15 cellular contexts compared by ENCODE assay signal in genomic region chr11:69598147-69598546, GRCh38. TPM values are rescaled to one million over a fixed set of nuclear protein-coding genes. Genes with fewer than 3 reads are reported as not detected.
A peak's percentile ranks its signal among the peaks of the same experiment; 100 is the strongest.
DNase-seq lines count a peak whose midpoint lies in the region; ATAC-seq and TF ChIP-seq lines count a peak whose summit lies in the region.
"Had no signal": no experiment of that assay in that cellular context is flagged by ENCODE, and none has a peak within 500 bp of the region (broad histone marks: within the 10 kb centered on the region; RNA-seq: fewer than 3 reads in every experiment).

No MANE protein-coding gene starts in this region.

- TF ChIP-seq CTCF in A673 (conservative IDR thresholded peaks at IDR 0.05; ENCODE audit: low read depth, low read length) (peak; percentile 52), GM23338 (conservative IDR thresholded peaks at IDR 0.05; ENCODE audit: low read depth in 2 of 2) (peak in 1 of 2 experiments; percentile 49; a peak in 2 of 4 replicates), RWPE2 (IDR thresholded peaks at IDR 0.05; ENCODE audit: poor library complexity, severe bottlenecking) (no peak), esophagus muscularis mucosa (IDR thresholded peaks at IDR 0.05) (peak in 1 of 3 experiments; percentile 18)

- peaks cover 21% of the 10 kb centered on the region for H3K9me3 Mint-ChIP-seq in GM23338
- H3K9me3 Mint-ChIP-seq: activated B cell treated with CpG ODN at 0.5 μM for 24 hours, neural crest cell had no signal

- no peaks in the 10 kb centered on the region for H3K27me3 ChIP-seq in A673 (replicated peaks; ENCODE audit: insufficient read depth, low read depth, low read length, poor library complexity)
- H3K27me3 ChIP-seq in GM23338 (ENCODE audit: insufficient read depth) = no peaks in the 10 kb centered on the region
- H3K27me3 ChIP-seq in RWPE2 (ENCODE audit: insufficient read depth, poor library complexity, severe bottlenecking) = no peaks in the 10 kb centered on the region
- peaks cover 0 to 20% (median 0%) of the 10 kb centered on the region in 4 donors for H3K27me3 ChIP-seq in esophagus muscularis mucosa

- DNase-seq in A673 (ENCODE audit: low spot score) (peak; percentile 54), GM23338 (ENCODE audit: low spot score) (peak; percentile 16), RWPE2 (ENCODE audit: low spot score) (peak; percentile 46), left cardiac atrium (no peak), NCI-H2081 treated with DMSO at 0.1 percent for 48 hours (lab: John Stamatoyannopoulos, UW) (no peak), NCI-H146 treated with DMSO at 0.1 percent for 48 hours (lab: John Stamatoyannopoulos, UW; ENCODE audit: unreplicated experiment) (no peak), esophagus muscularis mucosa (ENCODE audit: extremely low spot score) (no peak)
- DNase-seq: activated B cell treated with CpG ODN at 0.5 μM for 24 hours; activated gamma-delta T cell treated with Interleukin-2 at 50 U/mL for 16 hours; dorsolateral prefrontal cortex; NCI-H1048; NK-92 treated with Interleukin-12 subunit alpha and Interleukin-12 subunit beta, amount 100 ng/mL, for 24 hours had no signal

- H3K79me2 ChIP-seq in GM23338 (replicated peaks; ENCODE audit: insufficient read depth) = no peaks in the 10 kb centered on the region

- 0 out of 2 replicates have a peak, but pooled peaks cover 2% of the 10 kb centered on the region for H3K9me2 ChIP-seq in GM23338 (ENCODE audit: insufficient read depth)

- no peak for TF ChIP-seq POLR2A in esophagus muscularis mucosa (IDR thresholded peaks at IDR 0.05; ENCODE audit: low read depth)

- H3K27ac ChIP-seq in A673 (ENCODE audit: low read depth, low read length, poor library complexity, severe bottlenecking) (peak overlapping the region; percentile 84), GM23338 (ENCODE audit: low read depth) (no peak overlapping the region), RWPE2 (ENCODE audit: poor library complexity, severe bottlenecking) (no peak overlapping the region), esophagus muscularis mucosa (replicated peaks in 1 of 4) (no peak overlapping the region)
- H3K27ac ChIP-seq: dorsolateral prefrontal cortex, thoracic aorta had no signal

- no TSS peak for BruUV-seq in A673 (replicated peaks; lab: Mats Ljungman, UMichigan)

- H3K36me3 ChIP-seq in A673 (ENCODE audit: insufficient read depth, low read length, poor library complexity, severe bottlenecking) (no peaks in the 10 kb centered on the region), GM23338 (ENCODE audit: insufficient read depth) (no peaks in the 10 kb centered on the region), RWPE2 (ENCODE audit: low read depth) (no peaks in the 10 kb centered on the region), esophagus muscularis mucosa (no peaks in the 10 kb centered on the region)
- H3K36me3 ChIP-seq: thoracic aorta had no signal

- 72% methylated on average over 5 of the region's 5 CpGs for WGBS in esophagus muscularis mucosa

- no peak for TF ChIP-seq EP300 in esophagus muscularis mucosa (IDR thresholded peaks at IDR 0.05)

- intact Hi-C loops in A673 (cut with micrococcal nuclease; ENCODE audit: unreplicated experiment) (no loop called here), left cardiac atrium (cut with DNase I) (no loop called here), esophagus muscularis mucosa (cut with DNase I) (no loop called here)

- H4K20me1 ChIP-seq in GM23338 (replicated peaks; ENCODE audit: insufficient read depth) = no peaks in the 10 kb centered on the region

- H2AFZ ChIP-seq in GM23338 = no peak overlapping the region

- no peaks in the 10 kb centered on the region for H3K9me3 ChIP-seq in A673 (ENCODE audit: low read depth, low read length, poor library complexity, severe bottlenecking)
- H3K9me3 ChIP-seq in RWPE2 (ENCODE audit: severe bottlenecking) = no peaks in the 10 kb centered on the region
- peaks cover 0 to 7% (median 3%) of the 10 kb centered on the region in 4 donors for H3K9me3 ChIP-seq in esophagus muscularis mucosa
- H3K9me3 ChIP-seq: thoracic aorta had no signal

- CTCF ChIA-PET in A673 (lab: Charles Lee) = interaction anchor here (0.6 kb wide), 1 partner anchor 1104 kb away, joined by 4 read pairs; no protein-coding TSS in a partner anchor

- H3K4me3 ChIP-seq in A673 (ENCODE audit: low read depth, low read length, poor library complexity, severe bottlenecking) (no peak overlapping the region), GM23338 (no peak overlapping the region), RWPE2 (ENCODE audit: severe bottlenecking) (no peak overlapping the region), esophagus muscularis mucosa (no peak overlapping the region)
- H3K4me3 ChIP-seq: dorsolateral prefrontal cortex, thoracic aorta had no signal

- H3K4me2 ChIP-seq in GM23338 = no peak overlapping the region

- no peak overlapping the region for H3K4me3 Mint-ChIP-seq in GM23338
- H3K4me3 Mint-ChIP-seq: activated B cell treated with CpG ODN at 0.5 μM for 24 hours, neural crest cell had no signal

- POLR2A ChIA-PET in A673 (lab: Charles Lee; ENCODE audit: low non-redundant PET) = interaction anchor here (0.6 kb wide), 1 partner anchor 24 kb away, joined by 4 read pairs; no protein-coding TSS in a partner anchor

- peaks cover 32% of the 10 kb centered on the region for H3K4me1 ChIP-seq in A673 (ENCODE audit: insufficient read depth, low read length, poor library complexity, severe bottlenecking)
- peaks cover 7% of the 10 kb centered on the region for H3K4me1 ChIP-seq in GM23338 (ENCODE audit: insufficient read depth)
- peaks cover 8% of the 10 kb centered on the region for H3K4me1 ChIP-seq in RWPE2 (ENCODE audit: insufficient read depth, poor library complexity, severe bottlenecking)
- no peaks in the 10 kb centered on the region for H3K4me1 ChIP-seq in esophagus muscularis mucosa

- no peaks in the 10 kb centered on the region for H3F3A ChIP-seq in GM23338 (replicated peaks; ENCODE audit: low read depth)

- peaks cover 9% of the 10 kb centered on the region; the same call in 1 of the 3 replicates for H3K36me3 Mint-ChIP-seq in GM23338 (ENCODE audit: low read depth)

- ATAC-seq in GM23338 (peak; percentile 66), RWPE2 (ENCODE audit: low read depth) (no peak), left cardiac atrium (peak; percentile 30 to 38), HG03342 (IDR thresholded peaks at IDR 0.05; ENCODE audit: unreplicated experiment) (no peak)

- peaks cover 10% of the 10 kb centered on the region for H3K27me3 Mint-ChIP-seq in GM23338 (ENCODE audit: insufficient read depth, low read depth, poor library complexity)

- H3K4me1 Mint-ChIP-seq in GM23338 = peaks cover 14% of the 10 kb centered on the region
- H3K4me1 Mint-ChIP-seq: activated B cell treated with CpG ODN at 0.5 μM for 24 hours had no signal

- no peak overlapping the region for H3K27ac Mint-ChIP-seq in GM23338
- H3K27ac Mint-ChIP-seq: activated B cell treated with CpG ODN at 0.5 μM for 24 hours had no signal

TF ChIP-seq in GM23338, 12 proteins besides CTCF, POLR2A, EP300 and RAD21 (continues in another document):
- TF ChIP-seq ZNF331 (CRISPR knock-in tag; IDR thresholded peaks at IDR 0.05; ENCODE audit: low read depth) = no peak
- no peak for TF ChIP-seq NANOG (IDR thresholded peaks at IDR 0.05; ENCODE audit: borderline replicate concordance)
- no peak for TF ChIP-seq REST (IDR thresholded peaks at IDR 0.05; ENCODE audit: unreplicated experiment)
- no peak for TF ChIP-seq STAT1 (IDR thresholded peaks at IDR 0.05; ENCODE audit: unreplicated experiment)
- TF ChIP-seq CREB1 (CRISPR knock-in tag; IDR thresholded peaks at IDR 0.05; ENCODE audit: low read depth) = no peak
- TF ChIP-seq EZH2phosphoT487 (IDR thresholded peaks at IDR 0.05; ENCODE audit: unreplicated experiment) = no peak
- no peak for TF ChIP-seq ZNF114 (CRISPR knock-in tag; IDR thresholded peaks at IDR 0.05)
- TF ChIP-seq EZH2 (IDR thresholded peaks at IDR 0.05; ENCODE audit: low read depth, unreplicated experiment) = no peak
- no peak for TF ChIP-seq JUNB (IDR thresholded peaks at IDR 0.05; ENCODE audit: unreplicated experiment)

RNA-seq across cellular contexts. Expression of gene CCND1, which starts 42.8 kb away (rescaled TPM):
- total RNA-seq in A673 (2021) = 2,517 and 2,519 TPM in 2 replicates
- 99.1 and 109 TPM in 2 replicates for total RNA-seq in GM23338 (2014; rRNA removed; shearing (Covaris generic))
- polyA plus RNA-seq in GM23338 (2016; fragmentation: Nextera tagmentation; extraction: Ambion mirVana) = 159 and 183 TPM in 2 replicates
- 100 to 1,000 TPM; 150 to 169 TPM for total RNA-seq in left cardiac atrium
- 10 to 100 TPM; 54.4 to 92.7 (median 62.0) TPM for total RNA-seq in esophagus muscularis mucosa

Comparison
In these comparisons a context has a peak if more than half of its experiments do, and no peak if none do; other contexts are left out.
1. DNase-seq: peak in A673 (single experiment), GM23338 (single experiment) and RWPE2 (single experiment); none in left cardiac atrium (single experiment), NCI-H2081 treated with DMSO at 0.1 percent for 48 hours (single experiment), NCI-H146 treated with DMSO at 0.1 percent for 48 hours (single experiment) and esophagus muscularis mucosa (single experiment).
2. ATAC-seq: peak in GM23338 (single experiment) and left cardiac atrium (2 of 2); none in RWPE2 (single experiment) and HG03342 (single experiment).
3. RNA of gene CCND1, which starts 42.8 kb away (total RNA-seq): 2,517 to 2,519 TPM in A673; 150 to 169 TPM in left cardiac atrium, 99.1 to 109 TPM in GM23338 and 54.4 to 92.7 TPM in esophagus muscularis mucosa; every median in the first group is over 10 times any median in the second.